9 cellular contexts compared by ENCODE assay signal in the genomic region with DNA sequence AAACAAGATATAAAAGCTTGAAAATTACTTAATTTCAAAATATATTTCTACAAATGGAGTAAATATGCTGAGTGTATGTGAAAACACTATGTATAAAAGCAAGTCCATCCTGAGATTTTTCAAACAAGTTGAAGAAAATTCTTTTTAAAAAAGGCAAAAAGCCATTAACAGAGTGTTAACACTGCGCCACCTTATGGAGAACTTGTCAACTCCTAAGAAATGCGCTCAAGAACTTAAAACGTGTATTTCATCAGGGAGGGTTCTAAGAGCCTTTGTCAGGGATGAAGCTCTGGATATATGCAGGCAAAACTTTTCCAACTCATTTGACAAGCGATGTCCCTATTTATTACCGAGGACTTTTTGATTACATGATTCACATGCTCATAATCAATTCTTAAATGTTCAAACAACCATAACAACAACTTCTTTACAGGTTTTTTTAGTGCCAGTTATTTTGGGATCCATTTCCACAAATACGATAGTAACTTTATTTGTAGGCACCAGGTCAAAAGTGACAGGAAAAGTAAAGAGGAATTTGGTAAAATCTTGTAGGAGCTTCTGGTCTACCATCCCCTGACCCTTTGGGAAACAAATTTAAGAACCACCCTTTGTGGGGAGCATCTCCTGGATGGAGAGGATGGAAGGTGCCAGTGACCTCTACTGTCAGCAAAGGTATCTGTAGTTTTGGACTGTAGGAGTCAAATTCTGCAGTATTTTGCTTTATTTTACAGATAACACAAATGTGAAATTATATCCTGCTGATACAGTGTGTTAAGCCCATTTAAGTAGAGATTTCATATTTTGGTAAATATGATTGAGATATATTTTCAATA. TPM values are rescaled to one million over a fixed set of nuclear protein-coding genes. Genes with fewer than 3 reads are reported as not detected.
DNase-seq lines count a peak whose midpoint lies in the region; ATAC-seq, FAIRE-seq and TF ChIP-seq lines count a peak whose summit lies in the region.
"Had no signal": no experiment of that assay in that cellular context is flagged by ENCODE, and none has a peak within 500 bp of the region (broad histone marks: within the 10 kb centered on the region; RNA-seq: fewer than 3 reads in every experiment).

No MANE protein-coding gene starts in this region.

- no peak for TF ChIP-seq EP300 in K562 (IDR thresholded peaks at IDR 0.05; ENCODE audit: low read length)

- no peaks in the 10 kb centered on the region for H3K36me3 Mint-ChIP-seq in naive thymus-derived CD4-positive, alpha-beta T cell
- H3K36me3 Mint-ChIP-seq: activated naive CD8-positive, alpha-beta T cell treated with anti-CD3 and anti-CD28 coated beads, Interleukin-2, amount 10 ng/mL, durations not matched to agents 7 days and 5 days had no signal

- BruUV-seq in K562 (replicated peaks; lab: Mats Ljungman, UMichigan) = no TSS peak

- TF ChIP-seq CTCF in MM.1S (IDR thresholded peaks at IDR 0.05; ENCODE audit: low read length) (peak; percentile 73), K562 (IDR thresholded peaks at IDR 0.05 in 2 of 3, conservative IDR thresholded peaks at IDR 0.05 in 1 of 3; ENCODE audit: insufficient read depth in 2 of 3, low read depth in 1 of 3, low read length in 3 of 3) (peak; percentile 56 to 73 (median 61); a peak in 5 of 6 replicates)

- no peak overlapping the region for H3K27ac Mint-ChIP-seq in naive thymus-derived CD4-positive, alpha-beta T cell
- H3K27ac Mint-ChIP-seq: activated naive CD8-positive, alpha-beta T cell treated with anti-CD3 and anti-CD28 coated beads, Interleukin-2, amount 10 ng/mL, durations not matched to agents 7 days and 5 days had no signal

- H3K9ac ChIP-seq in MM.1S (ENCODE audit: low read length) (no peak overlapping the region), K562 (ENCODE audit: insufficient read depth in 1 of 2, low read depth in 2 of 2, low read length in 2 of 2) (no peak overlapping the region)

- peak; percentile 88 for FAIRE-seq in K562 (lab: Jason Lieb, UNC)

- DNase-seq in NCI-H82 (lab: John Stamatoyannopoulos, UW) (peak; percentile 63), NCI-H82 treated with DMSO at 0.1 percent for 48 hours (lab: John Stamatoyannopoulos, UW; ENCODE audit: unreplicated experiment) (no peak), MM.1S (peak; percentile 56), K562 (ENCODE audit: extremely low read depth in 1 of 4, low spot score in 3 of 4) (peak in 3 of 4 experiments; percentile 15 to 62 (median 25))
- no peak for DNase-seq in naive thymus-derived CD4-positive, alpha-beta T cell
- DNase-seq in activated CD4-positive, alpha-beta T cell treated with anti-CD3 and anti-CD28 coated beads, Interleukin-2, amount 50 U/mL, for 48 hours = no peak
- DNase-seq: activated naive CD8-positive, alpha-beta T cell treated with anti-CD3 and anti-CD28 coated beads, Interleukin-2, amount 10 ng/mL, durations not matched to agents 7 days and 5 days had no signal

- no peaks in the 10 kb centered on the region for H3K4me1 Mint-ChIP-seq in naive thymus-derived CD4-positive, alpha-beta T cell
- H3K4me1 Mint-ChIP-seq: activated naive CD8-positive, alpha-beta T cell treated with anti-CD3 and anti-CD28 coated beads, Interleukin-2, amount 10 ng/mL, durations not matched to agents 7 days and 5 days had no signal

- no peak for TF ChIP-seq POLR2A in K562 (conservative IDR thresholded peaks at IDR 0.05)

- H3K27me3 ChIP-seq in MM.1S (replicated peaks; ENCODE audit: insufficient read depth, low read length) (no peaks in the 10 kb centered on the region), K562 (ENCODE audit: control insufficient read depth in 2 of 2, insufficient read depth in 2 of 2, low read length in 2 of 2) (0 out of 5 replicates have a peak, but pooled peaks cover 3 to 4% of the 10 kb centered on the region in 2 experiments)
- H3K27me3 ChIP-seq in naive thymus-derived CD4-positive, alpha-beta T cell (ENCODE audit: control insufficient read depth in 2 of 2, insufficient read depth in 2 of 2, low read length in 2 of 2) = no peaks in the 10 kb centered on the region

- H3F3A ChIP-seq in MM.1S (ENCODE audit: insufficient read depth, low read length) = no peaks in the 10 kb centered on the region

- no peaks in the 10 kb centered on the region for H3K79me2 ChIP-seq in MM.1S (ENCODE audit: low read length)
- H3K79me2 ChIP-seq in K562 (ENCODE audit: control insufficient read depth, insufficient read depth, low read length) = no peaks in the 10 kb centered on the region

- H3K4me2 ChIP-seq in MM.1S (ENCODE audit: low read depth, low read length) = no peak overlapping the region
- H3K4me2 ChIP-seq in K562 (ENCODE audit: insufficient read depth, low read length) = no peak overlapping the region

- H3K4me3 ChIP-seq in MM.1S (ENCODE audit: low read length) = no peak overlapping the region
- H3K4me3 ChIP-seq in K562 = no peak overlapping the region
- H3K4me3 ChIP-seq in naive thymus-derived CD4-positive, alpha-beta T cell (ENCODE audit: low read length) = no peak overlapping the region

- CTCF ChIA-PET in K562 (lab: Yijun Ruan, JAX; ENCODE audit: low intra/inter-chr PET ratio) = interaction anchor here (0.6 to 2.8 kb wide), 4 partner anchors 108 to 488 kb away, joined by 3 to 18 read pairs (median 4); no protein-coding TSS in a partner anchor
- CTCF ChIA-PET in naive thymus-derived CD4-positive, alpha-beta T cell (lab: Charles Lee) = no interaction called here

- H3K27ac ChIP-seq in MM.1S (ENCODE audit: low read length) = no peak overlapping the region
- no peak overlapping the region for H3K27ac ChIP-seq in K562 (ENCODE audit: extremely low read depth, low read depth, low read length)
- no peak overlapping the region for H3K27ac ChIP-seq in naive thymus-derived CD4-positive, alpha-beta T cell (ENCODE audit: low read depth, low read length)

- peaks cover 0 to 2% (median 0%) of the 10 kb centered on the region in 11 donors for H3K9me3 Mint-ChIP-seq in naive thymus-derived CD4-positive, alpha-beta T cell
- H3K9me3 Mint-ChIP-seq: activated naive CD8-positive, alpha-beta T cell treated with anti-CD3 and anti-CD28 coated beads, Interleukin-2, amount 10 ng/mL, durations not matched to agents 7 days and 5 days had no signal

- no peak overlapping the region for H2AFZ ChIP-seq in MM.1S (ENCODE audit: low read length)
- H2AFZ ChIP-seq in K562 (ENCODE audit: low read depth, low read length) = no peak overlapping the region

- H3K36me3 ChIP-seq in MM.1S (replicated peaks; ENCODE audit: insufficient read depth, low read length) = no peaks in the 10 kb centered on the region
- H3K36me3 ChIP-seq in K562 (ENCODE audit: control insufficient read depth, insufficient read depth, low read length) = no peaks in the 10 kb centered on the region
- no peaks in the 10 kb centered on the region for H3K36me3 ChIP-seq in naive thymus-derived CD4-positive, alpha-beta T cell (ENCODE audit: control insufficient read depth in 2 of 3, insufficient read depth in 3 of 3, low read length in 3 of 3)

- WGBS in K562 (ENCODE audit: insufficient coverage, low coverage, missing lambda C conversion rate) = under 1% methylated on average over 6 of the region's 6 CpGs

- H3K9me3 ChIP-seq in MM.1S (replicated peaks; ENCODE audit: insufficient read depth, low read length) = no peaks in the 10 kb centered on the region
- no peaks in the 10 kb centered on the region for H3K9me3 ChIP-seq in K562 (replicated peaks; ENCODE audit: control insufficient read depth, insufficient read depth, low read depth, low read length)
- H3K9me3 ChIP-seq in naive thymus-derived CD4-positive, alpha-beta T cell (ENCODE audit: control insufficient read depth in 2 of 3, low read length in 3 of 3) = no peaks in the 10 kb centered on the region

- POLR2A ChIA-PET in K562 (lab: Yijun Ruan, JAX) = interaction anchor here (0.9 kb wide), 1 partner anchor 137 kb away, joined by 3 read pairs; no protein-coding TSS in a partner anchor
- POLR2A ChIA-PET in naive thymus-derived CD4-positive, alpha-beta T cell (lab: Charles Lee) = no interaction called here

- peaks cover 0 to 11% (median 0%) of the 10 kb centered on the region in 5 donors for H3K27me3 Mint-ChIP-seq in naive thymus-derived CD4-positive, alpha-beta T cell

- intact Hi-C loops in K562 (cut with micrococcal nuclease) = loop anchor here (1.0 kb wide), 3 partner anchors 109 to 373 kb away; no protein-coding TSS in a partner anchor
- intact Hi-C loops in naive thymus-derived CD4-positive, alpha-beta T cell (cut with micrococcal nuclease) = loop anchor here in 1 of 2 donors (2.0 kb wide), 1 partner anchor 306 kb away; no protein-coding TSS in a partner anchor

- ATAC-seq in K562 (peak; percentile 91), esophagus mucosa (no peak), HG02678 (IDR thresholded peaks at IDR 0.05; ENCODE audit: unreplicated experiment) (no peak)
- ATAC-seq in naive thymus-derived CD4-positive, alpha-beta T cell = peak; percentile 31

- TF ChIP-seq RAD21 in K562 (CRISPR knock-in tag; conservative IDR thresholded peaks at IDR 0.05 in 1 of 2, IDR thresholded peaks at IDR 0.05 in 1 of 2) = peak; percentile 56 to 69

- H3K4me1 ChIP-seq in MM.1S (ENCODE audit: low read length) (no peaks in the 10 kb centered on the region), K562 (replicated peaks in 1 of 2; ENCODE audit: control insufficient read depth in 2 of 2, insufficient read depth in 2 of 2, low read length in 2 of 2) (no peaks in the 10 kb centered on the region)
- no peaks in the 10 kb centered on the region for H3K4me1 ChIP-seq in naive thymus-derived CD4-positive, alpha-beta T cell (ENCODE audit: control insufficient read depth in 2 of 2, insufficient read depth in 2 of 2, low read length in 2 of 2)

- H3K9me2 ChIP-seq in MM.1S (replicated peaks; ENCODE audit: insufficient read depth, low read length) = no peaks in the 10 kb centered on the region

- in situ Hi-C loops in K562 (cut with MboI) = loop anchor here (10.0 kb wide), 1 partner anchor 376 kb away; no protein-coding TSS in a partner anchor

- H3K4me3 Mint-ChIP-seq in naive thymus-derived CD4-positive, alpha-beta T cell = no peak overlapping the region
- H3K4me3 Mint-ChIP-seq: activated naive CD8-positive, alpha-beta T cell treated with anti-CD3 and anti-CD28 coated beads, Interleukin-2, amount 10 ng/mL, durations not matched to agents 7 days and 5 days had no signal

- no peaks in the 10 kb centered on the region for H3K9me1 ChIP-seq in K562 (ENCODE audit: control insufficient read depth, insufficient read depth, low read length)

- H4K20me1 ChIP-seq in MM.1S (ENCODE audit: insufficient read depth, low read length) (no peaks in the 10 kb centered on the region), K562 (replicated peaks; ENCODE audit: control insufficient read depth, insufficient read depth, low read length) (no peaks in the 10 kb centered on the region)

RNA-seq across cellular contexts. Expression of a gene that starts 23.2 kb away (rescaled TPM):
- total RNA-seq in K562 (2011; cell fraction: chromatin; rRNA removed; ENCODE audit: low replicate concordance) = 0.28 TPM in 1 of 2 replicates, not detected in the other
- 0.26 TPM in 1 of 2 replicates, not detected in the other for total RNA-seq in K562 (2011; cell fraction: nucleolus; rRNA removed)
- not detected in 2 replicates for total RNA-seq in K562 (2011; cell fraction: nucleoplasm; rRNA removed)
- total RNA-seq in K562 (2014; rRNA removed) (0.04 and 0.14 TPM in 2 replicates), K562 (2014; rRNA removed; fragmentation: Illumina TruSeq; extraction: Trizol) (0.06 and 0.07 TPM in 2 replicates), K562 (2015; rRNA removed; fragmentation: Illumina TruSeq; extraction: Trizol) (0.14 TPM in 1 of 2 replicates, not detected in the other), K562 (2021) (0.09 and 0.16 TPM in 2 replicates), esophagus mucosa (not detected)
- polyA plus RNA-seq in K562 (2011; rRNA removed) (0.09 and 0.10 TPM in 2 replicates), K562 (2014; fragmentation: Illumina TruSeq; extraction: Trizol) (0.04 and 0.07 TPM in 2 replicates), K562 (2014; fragmentation: Nextera tagmentation; extraction: Ambion mirVana) (not detected), K562 (2014; rRNA removed) (0.11 TPM in 1 of 2 replicates, not detected in the other)
- polyA plus RNA-seq in K562 (2011; cell fraction: cytosol; rRNA removed) = 0.09 TPM in 1 of 2 replicates, not detected in the other
- 0.04 TPM in 1 of 2 replicates, not detected in the other for polyA plus RNA-seq in K562 (2011; cell fraction: nucleus; rRNA removed)
- 0.07 and 0.12 TPM in 2 replicates for polyA plus RNA-seq in K562 (2012)
- polyA minus RNA-seq in K562 (2011; rRNA and poly(A)+ RNA removed) = not detected in 2 replicates
- not detected in 2 replicates for polyA minus RNA-seq in K562 (2011; cell fraction: cytosol; rRNA and poly(A)+ RNA removed)
- not detected in 2 replicates for polyA minus RNA-seq in K562 (2011; cell fraction: nucleus; rRNA and poly(A)+ RNA removed)
- total RNA-seq in naive thymus-derived CD4-positive, alpha-beta T cell = not detected
- polyA plus RNA-seq in naive thymus-derived CD4-positive, alpha-beta T cell = not detected
- total RNA-seq: activated naive CD8-positive, alpha-beta T cell treated with anti-CD3 and anti-CD28 coated beads, Interleukin-2, amount 10 ng/mL, durations not matched to agents 7 days and 5 days had no signal

Comparison
In these comparisons a context has a peak if more than half of its experiments do, and no peak if none do; other contexts are left out.
1. DNase-seq: peak in NCI-H82 (single experiment), MM.1S (single experiment) and K562 (3 of 4); none in NCI-H82 treated with DMSO at 0.1 percent for 48 hours (single experiment), naive thymus-derived CD4-positive, alpha-beta T cell (0 of 9) and activated CD4-positive, alpha-beta T cell treated with anti-CD3 and anti-CD28 coated beads, Interleukin-2, amount 50 U/mL, for 48 hours (0 of 2).
2. ATAC-seq: peak in K562 (single experiment) and naive thymus-derived CD4-positive, alpha-beta T cell (single experiment); none in esophagus mucosa (single experiment) and HG02678 (single experiment).